14 cellular contexts compared by ENCODE assay signal in the genomic region with DNA sequence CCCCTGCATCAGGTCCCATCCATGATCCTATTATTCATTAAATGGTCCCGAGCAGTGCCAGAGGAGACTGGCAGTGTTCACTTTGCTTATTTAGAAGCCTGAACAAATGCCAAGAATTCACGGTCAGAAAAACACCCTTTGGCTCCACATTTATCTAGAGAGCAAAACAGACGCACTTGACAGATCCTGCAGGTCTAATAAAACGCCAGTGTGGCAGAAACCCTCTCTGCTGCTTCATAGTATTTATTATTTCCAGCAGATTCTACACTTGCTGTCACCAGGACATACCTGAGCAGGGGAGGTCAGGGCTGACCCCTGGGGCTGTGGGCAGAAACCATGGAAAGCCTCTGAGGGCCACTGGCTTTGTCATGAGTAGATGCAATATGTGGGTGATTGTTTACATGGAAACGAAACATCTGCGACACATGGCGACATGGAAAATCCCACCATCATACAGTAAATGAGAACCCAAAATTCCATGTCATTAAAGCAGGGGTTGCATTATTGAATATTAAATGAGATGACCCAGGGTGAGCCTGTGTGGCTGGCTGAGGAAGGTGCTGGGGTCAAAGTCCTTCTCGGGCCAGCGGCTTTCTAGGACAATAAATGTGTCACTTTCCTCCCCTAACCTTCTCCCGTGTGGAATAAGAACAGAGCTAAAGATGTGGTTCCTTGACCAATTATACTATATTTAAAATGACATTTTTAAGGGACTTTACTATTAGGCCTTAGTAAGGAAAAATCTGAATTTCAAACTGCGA.
DNase-seq lines count a peak whose midpoint lies in the region; ATAC-seq and TF ChIP-seq lines count a peak whose summit lies in the region.
"Had no signal": no experiment of that assay in that cellular context is flagged by ENCODE, and none has a peak within 500 bp of the region (broad histone marks: within the 10 kb centered on the region; RNA-seq: fewer than 3 reads in every experiment).

No MANE protein-coding gene starts in this region.

- H3K9me3 Mint-ChIP-seq in H9: peaks cover 0 to 3% of the 10 kb centered on the region in 2 experiments; a peak in 3 of 5 replicates
- H3K9me3 Mint-ChIP-seq in activated CD8-positive, alpha-beta T cell treated with anti-CD3 and anti-CD28 coated beads for 36 hours: peaks cover 2% of the 10 kb centered on the region
- H3K9me3 Mint-ChIP-seq: neural crest cell had no signal

- peaks cover 0 to 5% (median 0%) of the 10 kb centered on the region in 3 experiments; a peak in 1 of 7 replicates for H3K36me3 Mint-ChIP-seq in H9 (ENCODE audit: insufficient read depth in 1 of 3, low read depth in 3 of 3)
- no peaks in the 10 kb centered on the region for H3K36me3 Mint-ChIP-seq in activated CD8-positive, alpha-beta T cell treated with anti-CD3 and anti-CD28 coated beads for 36 hours (ENCODE audit: low read depth)

- H2AFZ ChIP-seq in H9 (ENCODE audit: low read length) (no peak overlapping the region), mammary epithelial cell (ENCODE audit: low read depth, low read length) (peak overlapping the region; percentile 34)

- no peak overlapping the region for H2BK15ac ChIP-seq in H9 (ENCODE audit: low read depth, low read length)

- H3K27ac ChIP-seq in H9 (ENCODE audit: insufficient read length, low read depth, low read length) (no peak overlapping the region), mammary epithelial cell (ENCODE audit: insufficient read depth, low read depth, low read length) (peak overlapping the region; percentile 81), sigmoid colon (peak overlapping the region; percentile 88 to 97 (median 96)), testis (peak overlapping the region in 1 of 2 donors; percentile 62)
- H3K27ac ChIP-seq: BLaER1 had no signal

- no peaks in the 10 kb centered on the region for H3K36me3 ChIP-seq in mammary epithelial cell (ENCODE audit: insufficient read depth, low read length)
- no peaks in the 10 kb centered on the region for H3K36me3 ChIP-seq in sigmoid colon
- H3K36me3 ChIP-seq in testis (ENCODE audit: low read depth, missing control alignments): no peaks in the 10 kb centered on the region
- H3K36me3 ChIP-seq: BLaER1 had no signal

- CTCF ChIA-PET in mammary epithelial cell (lab: Charles Lee; ENCODE audit: low non-redundant PET): no interaction called here
- CTCF ChIA-PET in activated CD8-positive, alpha-beta T cell treated with anti-CD3 and anti-CD28 coated beads for 36 hours (lab: Charles Lee): no interaction called here

- H4K91ac ChIP-seq in H9 (ENCODE audit: insufficient read length, low read depth, low read length): no peak overlapping the region

- H3K4ac ChIP-seq in H9 (ENCODE audit: low read depth, low read length): no peak overlapping the region

- DNase-seq in H9 (no peak), mammary epithelial cell (peak; percentile 38), left kidney (ENCODE audit: low read depth, low spot score) (peak; percentile 36), sigmoid colon (peak; percentile 66), NCI-H187 (lab: John Stamatoyannopoulos, UW) (no peak), hippocampal formation (lab: John Stamatoyannopoulos, UW) (no peak), testis (no peak)
- DNase-seq in activated CD8-positive, alpha-beta T cell treated with anti-CD3 and anti-CD28 coated beads for 36 hours: no peak
- DNase-seq: activated CD4-positive, alpha-beta T cell treated with anti-CD3 and anti-CD28 coated beads for 36 hours; GDM1; NCI-H1436 had no signal

- H2BK5ac ChIP-seq in H9 (ENCODE audit: insufficient read length, low read length): no peak overlapping the region

- H3K27ac Mint-ChIP-seq in H9: no peak overlapping the region
- H3K27ac Mint-ChIP-seq in activated CD8-positive, alpha-beta T cell treated with anti-CD3 and anti-CD28 coated beads for 36 hours: no peak overlapping the region
- H3K27ac Mint-ChIP-seq: activated CD4-positive, alpha-beta T cell treated with anti-CD3 and anti-CD28 coated beads for 36 hours; activated T-helper 1 cell treated with anti-CD3 and anti-CD28 coated beads, Interleukin-12 subunit alpha, Interleukin-12 subunit beta, Interleukin-2, Interleukin-4 antibody, amounts not matched to agents 30 ng/mL and 10 ng/mL and 1 ng/mL, durations not matched to agents 14 hours and 24 hours and 36 hours had no signal

- no peak overlapping the region for H3K4me3 Mint-ChIP-seq in H9
- H3K4me3 Mint-ChIP-seq in activated CD8-positive, alpha-beta T cell treated with anti-CD3 and anti-CD28 coated beads for 36 hours: no peak overlapping the region
- H3K4me3 Mint-ChIP-seq: activated CD4-positive, alpha-beta T cell treated with anti-CD3 and anti-CD28 coated beads for 36 hours; activated T-helper 1 cell treated with anti-CD3 and anti-CD28 coated beads, Interleukin-12 subunit alpha, Interleukin-12 subunit beta, Interleukin-2, Interleukin-4 antibody, amounts not matched to agents 30 ng/mL and 10 ng/mL and 1 ng/mL, durations not matched to agents 14 hours and 24 hours and 36 hours; neural crest cell had no signal

- no peak overlapping the region for H3T11ph ChIP-seq in H9 (ENCODE audit: low read length)

- H3K9me3 ChIP-seq in H9 (ENCODE audit: control insufficient read depth, low read depth, low read length) (no peaks in the 10 kb centered on the region), mammary epithelial cell (replicated peaks; ENCODE audit: insufficient read depth, low read length) (no peaks in the 10 kb centered on the region), sigmoid colon (no peaks in the 10 kb centered on the region), testis (no peaks in the 10 kb centered on the region)

- no peaks in the 10 kb centered on the region; the same call in none of the 2 replicates for H3K27me3 Mint-ChIP-seq in H9 (ENCODE audit: low read depth)
- peaks cover 4% of the 10 kb centered on the region for H3K27me3 Mint-ChIP-seq in activated CD8-positive, alpha-beta T cell treated with anti-CD3 and anti-CD28 coated beads for 36 hours

- H2BK120ac ChIP-seq in H9 (ENCODE audit: low read depth, low read length, poor library complexity, severe bottlenecking): no peak overlapping the region

- H3K9ac ChIP-seq in H9 (ENCODE audit: extremely low read depth, insufficient read length, low read length) (no peak overlapping the region), mammary epithelial cell (ENCODE audit: insufficient read depth, low read length) (peak overlapping the region; percentile 58)
- H3K9ac ChIP-seq: BLaER1 had no signal

- H3K4me3 ChIP-seq in mammary epithelial cell (replicated peaks in 1 of 3; ENCODE audit: insufficient read depth in 1 of 3, low read depth in 2 of 3, low read length in 3 of 3) (no peak overlapping the region), sigmoid colon (no peak overlapping the region), testis (no peak overlapping the region)
- H3K4me3 ChIP-seq: BLaER1 had no signal

- H3K18ac ChIP-seq in H9 (ENCODE audit: insufficient read length, low read depth, low read length): peak overlapping the region; percentile 3

- no peaks in the 10 kb centered on the region for H3K79me1 ChIP-seq in H9 (ENCODE audit: insufficient read depth, low read depth, low read length, poor library complexity, severe bottlenecking)

- TF ChIP-seq CTCF in H9 (conservative IDR thresholded peaks at IDR 0.05) (no peak), mammary epithelial cell (conservative IDR thresholded peaks at IDR 0.05 in 1 of 2, IDR thresholded peaks at IDR 0.05 in 1 of 2; ENCODE audit: extremely low read depth in 1 of 2, insufficient read depth in 1 of 2, low read depth in 1 of 2, low read length in 2 of 2) (no peak), sigmoid colon (IDR thresholded peaks at IDR 0.05) (no peak), testis (IDR thresholded peaks at IDR 0.05) (no peak)
- TF ChIP-seq CTCF in activated CD8-positive, alpha-beta T cell treated with anti-CD3 and anti-CD28 coated beads for 36 hours (IDR thresholded peaks at IDR 0.05): no peak

- WGBS in H9 (ENCODE audit: extremely low coverage, insufficient read length, low lambda C conversion rate): no CpG with 5 or more reads among the region's 11 CpGs
- whole genome bisulfite sequencing in mammary epithelial cell (ENCODE audit: low coverage, missing lambda C conversion rate): 56% methylated on average over 8 of the region's 11 CpGs
- WGBS in sigmoid colon, 2 donors: 56 to 74% methylated on average over 11 of the region's 11 CpGs
- 74% methylated on average over 11 of the region's 11 CpGs for WGBS in testis, 2 donors

- intact Hi-C loops in mammary epithelial cell (cut with micrococcal nuclease): loop anchor here (5.0 kb wide), 1 partner anchor 103 kb away; no protein-coding TSS in a partner anchor
- intact Hi-C loops in sigmoid colon (cut with DNase I): no loop called here
- intact Hi-C loops in activated CD8-positive, alpha-beta T cell treated with anti-CD3 and anti-CD28 coated beads for 36 hours (cut with micrococcal nuclease): no loop called here
- intact Hi-C loops in testis (cut with DNase I; ENCODE audit: low total_unique reads): no loop called here

- dilution Hi-C loops in mammary epithelial cell (cut with HindIII; ENCODE audit: low sequenced_read_pairs): loop anchor here (5.0 kb wide), 2 partner anchors 38 to 83 kb away; no protein-coding TSS in a partner anchor

- no peak overlapping the region for H4K5ac ChIP-seq in H9 (ENCODE audit: insufficient read length, low read depth, low read length)

- no peaks in the 10 kb centered on the region for H4K20me1 ChIP-seq in H9 (ENCODE audit: control insufficient read depth, insufficient read depth, insufficient read length)
- no peaks in the 10 kb centered on the region for H4K20me1 ChIP-seq in mammary epithelial cell (ENCODE audit: insufficient read depth, low read length)
- H4K20me1 ChIP-seq: BLaER1 had no signal

- H3K27me3 ChIP-seq in H9 (ENCODE audit: insufficient read depth, low read length): no peaks in the 10 kb centered on the region
- H3K27me3 ChIP-seq in mammary epithelial cell (ENCODE audit: insufficient read depth, low read length): no peaks in the 10 kb centered on the region
- no peaks in the 10 kb centered on the region for H3K27me3 ChIP-seq in sigmoid colon
- no peaks in the 10 kb centered on the region for H3K27me3 ChIP-seq in testis
- H3K27me3 ChIP-seq: BLaER1 had no signal

- H3K14ac ChIP-seq in H9 (ENCODE audit: insufficient read depth, low read length): no peak overlapping the region

- H2AK5ac ChIP-seq in H9 (ENCODE audit: insufficient read length, low read length): no peak overlapping the region

- H3K79me2 ChIP-seq in H9 (ENCODE audit: insufficient read depth, low read length): no peaks in the 10 kb centered on the region
- no peaks in the 10 kb centered on the region for H3K79me2 ChIP-seq in mammary epithelial cell (ENCODE audit: insufficient read depth, low read length)

- H2BK20ac ChIP-seq in H9 (ENCODE audit: low read depth, low read length, poor library complexity, severe bottlenecking): no peak overlapping the region

- BruUV-seq in mammary epithelial cell (replicated peaks; lab: Mats Ljungman, UMichigan): no TSS peak

- in situ Hi-C loops in mammary epithelial cell (cut with MboI; ENCODE audit: low sequenced_read_pairs in 2 of 2): no loop called here

- no peak overlapping the region for H3K56ac ChIP-seq in H9 (ENCODE audit: insufficient read length, low read depth, low read length)

- no peak for ATAC-seq in activated CD8-positive, alpha-beta T cell treated with anti-CD3 and anti-CD28 coated beads for 36 hours
- ATAC-seq: activated CD4-positive, alpha-beta T cell treated with anti-CD3 and anti-CD28 coated beads for 36 hours had no signal

- H3K23me2 ChIP-seq in H9 (ENCODE audit: insufficient read length, low read depth, low read length, poor library complexity, severe bottlenecking): no peaks in the 10 kb centered on the region

- H3K23ac ChIP-seq in H9 (ENCODE audit: insufficient read length, low read depth, low read length): no peak overlapping the region

- peak in 1 of 4 donors; percentile 1 for TF ChIP-seq EP300 in sigmoid colon (IDR thresholded peaks at IDR 0.05)

- H3K4me1 ChIP-seq in H9 (ENCODE audit: insufficient read depth, low read length) (peaks cover 3% of the 10 kb centered on the region; the same call in 1 of the 2 replicates), mammary epithelial cell (ENCODE audit: insufficient read depth, low read length) (peaks cover 21% of the 10 kb centered on the region), sigmoid colon (peaks cover 0 to 87% (median 59%) of the 10 kb centered on the region in 4 donors), testis (peaks cover 29% of the 10 kb centered on the region)

- H2BK12ac ChIP-seq in H9 (ENCODE audit: insufficient read length, low read depth, low read length): no peak overlapping the region

- TF ChIP-seq POLR2A in sigmoid colon (IDR thresholded peaks at IDR 0.05): no peak
- TF ChIP-seq POLR2A in testis (IDR thresholded peaks at IDR 0.05): no peak

- POLR2A ChIA-PET in activated CD8-positive, alpha-beta T cell treated with anti-CD3 and anti-CD28 coated beads for 36 hours (lab: Charles Lee): no interaction called here

- H3K4me2 ChIP-seq in H9 (ENCODE audit: insufficient read depth, insufficient read length, low read length): no peak overlapping the region
- H3K4me2 ChIP-seq in mammary epithelial cell (ENCODE audit: insufficient read depth, low read depth, low read length): peak overlapping the region; percentile 38

- H3K4me1 Mint-ChIP-seq in H9: peaks cover 18 to 24% of the 10 kb centered on the region in 2 experiments
- H3K4me1 Mint-ChIP-seq in activated CD8-positive, alpha-beta T cell treated with anti-CD3 and anti-CD28 coated beads for 36 hours (ENCODE audit: low read depth): no peaks in the 10 kb centered on the region
- H3K4me1 Mint-ChIP-seq: activated CD4-positive, alpha-beta T cell treated with anti-CD3 and anti-CD28 coated beads for 36 hours had no signal

- no peak overlapping the region for H4K8ac ChIP-seq in H9 (replicated peaks; ENCODE audit: insufficient read length, low read depth, low read length)

Comparison
In these comparisons a context has a peak if more than half of its experiments do, and no peak if none do; other contexts are left out.
1. DNase-seq: peak in mammary epithelial cell (single experiment), left kidney (single experiment) and sigmoid colon (single experiment); none in H9 (single experiment), NCI-H187 (0 of 2), activated CD8-positive, alpha-beta T cell treated with anti-CD3 and anti-CD28 coated beads for 36 hours (single experiment), hippocampal formation (0 of 2) and testis (single experiment).